Comparison of ENCODE assay signal across 9 cellular contexts in the genomic region with DNA sequence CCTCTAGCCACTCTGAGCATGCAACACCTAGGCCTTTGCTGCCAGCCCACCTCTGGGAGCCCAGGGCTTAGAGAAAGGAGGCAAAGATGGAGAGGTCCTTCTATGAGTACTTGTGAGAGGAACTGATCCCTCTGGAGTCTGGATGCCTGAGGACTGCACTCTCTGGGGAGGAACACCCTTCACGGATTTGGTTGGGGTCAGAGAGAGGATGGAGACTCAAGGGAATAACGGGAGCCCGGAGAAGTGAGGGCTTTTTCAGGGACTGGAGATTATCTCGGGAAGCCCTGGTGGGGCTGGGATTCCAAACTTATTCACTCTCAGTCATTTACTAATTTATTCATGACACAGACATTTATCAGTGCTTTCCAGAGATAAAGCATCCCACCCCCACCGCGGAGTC. TPM values are rescaled to one million over a fixed set of nuclear protein-coding genes. Genes with fewer than 3 reads are reported as not detected.
A peak's percentile ranks its signal among the peaks of the same experiment; 100 is the strongest.
DNase-seq lines count a peak whose midpoint lies in the region; ATAC-seq and TF ChIP-seq lines count a peak whose summit lies in the region.
"Had no signal": no experiment of that assay in that cellular context is flagged by ENCODE, and none has a peak within 500 bp of the region (broad histone marks: within the 10 kb centered on the region; RNA-seq: fewer than 3 reads in every experiment).

No MANE protein-coding gene starts in this region.

- H3K9me3 ChIP-seq in SK-N-MC (ENCODE audit: low read depth, low read length): no peaks in the 10 kb centered on the region

- in situ Hi-C loops in G401 (cut with HindIII; ENCODE audit: low sequenced_read_pairs): loop anchor here (5.0 kb wide), 1 partner anchor 67 kb away; no protein-coding TSS in a partner anchor

- no peaks in the 10 kb centered on the region; the same call in 1 of the 2 replicates for H3K36me3 ChIP-seq in SK-N-MC (ENCODE audit: insufficient read depth, low read length)
- H3K36me3 ChIP-seq: cardiac muscle cell had no signal

- no peak for ATAC-seq in HG03159 (IDR thresholded peaks at IDR 0.05; ENCODE audit: unreplicated experiment)
- no peak for ATAC-seq in HG03175 (IDR thresholded peaks at IDR 0.05; ENCODE audit: unreplicated experiment)

- H3K4me3 ChIP-seq in SK-N-MC: peak overlapping the region; percentile 91
- peak overlapping the region; percentile 76 for H3K4me3 ChIP-seq in fibroblast of mammary gland (ENCODE audit: control insufficient read depth, low read depth, low read length)
- H3K4me3 ChIP-seq in retinal pigment epithelial cell (ENCODE audit: low read length): peak overlapping the region; percentile 74

- DNase-seq in G401 (ENCODE audit: low spot score) (peak; percentile 17), SK-N-MC (ENCODE audit: low read depth, low spot score) (no peak), fibroblast of mammary gland (ENCODE audit: low read depth) (no peak), retinal pigment epithelial cell (ENCODE audit: low read depth) (no peak), EL (no peak), dermis blood vessel endothelial cell (no peak)

- H3K27ac ChIP-seq in SK-N-MC: no peak overlapping the region

- TF ChIP-seq CTCF in fibroblast of mammary gland (conservative IDR thresholded peaks at IDR 0.05; ENCODE audit: control insufficient read depth, insufficient read depth, low read depth, low read length): no peak
- no peak for TF ChIP-seq CTCF in retinal pigment epithelial cell (conservative IDR thresholded peaks at IDR 0.05; ENCODE audit: low read depth, low read length)

- no peak overlapping the region for H3K9ac ChIP-seq in SK-N-MC (ENCODE audit: insufficient read length)

RNA-seq across cellular contexts. Expression of a gene that starts 0.4 kb away (rescaled TPM):
- not detected in 2 replicates for total RNA-seq in G401 (2014; rRNA removed; shearing (Covaris generic))
- total RNA-seq in dermis blood vessel endothelial cell: not detected in 2 replicates
- total RNA-seq: cardiac muscle cell had no signal

RNA-seq across cellular contexts. Expression of a gene that starts 0.5 kb away (rescaled TPM):
- 46.4 and 97.1 TPM in 2 replicates for total RNA-seq in G401 (2014; rRNA removed; shearing (Covaris generic))
- total RNA-seq in dermis blood vessel endothelial cell: 8.0 and 25.0 TPM in 2 replicates

RNA-seq across cellular contexts. Expression of a gene that starts 2.4 kb away (rescaled TPM):
- total RNA-seq in G401 (2014; rRNA removed; shearing (Covaris generic)): not detected in 2 replicates
- total RNA-seq in dermis blood vessel endothelial cell: not detected in 2 replicates
- total RNA-seq: cardiac muscle cell had no signal

RNA-seq across cellular contexts. Expression of a gene that starts 8.1 kb away (rescaled TPM):
- not detected in 2 replicates for total RNA-seq in G401 (2014; rRNA removed; shearing (Covaris generic))
- total RNA-seq in dermis blood vessel endothelial cell: 0.14 TPM in 1 of 2 replicates, not detected in the other

RNA-seq across cellular contexts. Expression of a gene that starts 10.3 kb away (rescaled TPM):
- total RNA-seq in G401 (2014; rRNA removed; shearing (Covaris generic)): 3.5 and 5.1 TPM in 2 replicates
- 11.6 and 12.9 TPM in 2 replicates for total RNA-seq in dermis blood vessel endothelial cell
